In the genomic region with DNA sequence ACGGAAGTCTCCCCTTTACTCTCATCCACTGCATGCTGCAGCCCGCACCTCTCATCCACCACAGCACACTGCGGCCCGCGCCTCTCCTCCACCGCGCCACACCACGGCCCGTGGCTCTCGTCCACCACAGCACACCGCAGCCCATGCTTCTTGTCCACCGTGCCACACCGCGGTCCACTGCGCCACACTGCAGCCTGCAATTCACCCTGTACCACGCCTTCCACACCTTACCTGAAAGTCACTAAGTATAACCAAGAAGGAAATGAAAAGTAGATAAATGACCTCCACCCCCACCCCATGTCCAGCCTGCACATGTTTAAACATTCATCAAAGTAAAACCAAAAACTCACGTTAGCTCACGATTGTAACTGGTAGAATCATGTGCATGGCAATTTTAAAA, we compare ENCODE assay signal across 12 cellular contexts.
A peak's percentile ranks its signal among the peaks of the same experiment; 100 is the strongest.
DNase-seq lines count a peak whose midpoint lies in the region; ATAC-seq and TF ChIP-seq lines count a peak whose summit lies in the region.
"Had no signal": no experiment of that assay in that cellular context is flagged by ENCODE, and none has a peak within 500 bp of the region (broad histone marks: within the 10 kb centered on the region; RNA-seq: fewer than 3 reads in every experiment).

No MANE protein-coding gene starts in this region.

- H3K4me1 ChIP-seq in BLaER1 treated with 17β-estradiol and CSF1 and Interleukin-3, amounts not matched to agents 10 nM and 100 nM, result peaks cover 5 to 73% (median 43%) of the 10 kb centered on the region in 10 experiments; a peak in 18 of 20 replicates
- H3K4me1 ChIP-seq in muscle layer of colon (ENCODE audit: insufficient read depth, low read length), result peaks cover 64% of the 10 kb centered on the region
- H3K4me1 ChIP-seq in suprapubic skin, result peaks cover 21% of the 10 kb centered on the region

- CTCF ChIA-PET in activated B cell treated with CpG ODN at 0.5 μM for 24 hours (lab: Charles Lee), result no interaction called here

- H3K9me3 ChIP-seq in BLaER1 treated with 17β-estradiol and CSF1 and Interleukin-3, amounts not matched to agents 10 nM and 100 nM (replicated peaks in 1 of 11), result no peaks in the 10 kb centered on the region
- H3K9me3 ChIP-seq in muscle layer of colon (ENCODE audit: low read length) (no peaks in the 10 kb centered on the region), suprapubic skin (no peaks in the 10 kb centered on the region)

- H3K27ac Mint-ChIP-seq in activated B cell treated with CpG ODN at 0.5 μM for 24 hours, result no peak overlapping the region

- TF ChIP-seq CTCF in activated B cell treated with CpG ODN at 0.5 μM for 24 hours (IDR thresholded peaks at IDR 0.05) (no peak), suprapubic skin (IDR thresholded peaks at IDR 0.05) (no peak)

- TF ChIP-seq POLR2A in suprapubic skin (IDR thresholded peaks at IDR 0.05), result no peak

- intact Hi-C loops in activated B cell treated with CpG ODN at 0.5 μM for 24 hours (cut with micrococcal nuclease), result loop anchor here (5.0 to 10.0 kb wide), 2 partner anchors 301 to 474 kb away; a partner anchor contains a TSS

- H3K9me3 Mint-ChIP-seq in activated B cell treated with CpG ODN at 0.5 μM for 24 hours, result no peaks in the 10 kb centered on the region

- DNase-seq in activated B cell treated with CpG ODN at 0.5 μM for 24 hours, result no peak
- DNase-seq in AG08396 (ENCODE audit: low spot score), result no peak
- no peak for DNase-seq in suprapubic skin (ENCODE audit: low spot score in 2 of 2)
- no peak for DNase-seq in H7
- no peak for DNase-seq in DMS 273 (lab: John Stamatoyannopoulos, UW; ENCODE audit: unreplicated experiment)
- DNase-seq: activated CD4-positive, alpha-beta T cell treated with anti-CD3 and anti-CD28 coated beads for 48 hours; GOT3; kidney glomerular epithelial cell had no signal

- H3K4me3 Mint-ChIP-seq in activated B cell treated with CpG ODN at 0.5 μM for 24 hours, result peak overlapping the region; percentile 62

- peaks cover 18% of the 10 kb centered on the region for H3K27me3 Mint-ChIP-seq in activated B cell treated with CpG ODN at 0.5 μM for 24 hours

- peaks cover 13% of the 10 kb centered on the region for H3K4me1 Mint-ChIP-seq in activated B cell treated with CpG ODN at 0.5 μM for 24 hours

- WGBS in suprapubic skin, result 89% methylated on average over 18 of the region's 18 CpGs

- POLR2A ChIA-PET in activated B cell treated with CpG ODN at 0.5 μM for 24 hours (lab: Charles Lee), result interaction anchor here (0.7 kb wide), 1 partner anchor 534 kb away, joined by 5 read pairs; no protein-coding TSS in a partner anchor

- H3K4me3 ChIP-seq in BLaER1 treated with 17β-estradiol and CSF1 and Interleukin-3, amounts not matched to agents 10 nM and 100 nM, result no peak overlapping the region
- H3K4me3 ChIP-seq in muscle layer of colon (ENCODE audit: low read depth in 1 of 2, low read length in 2 of 2) (peak overlapping the region in 1 of 2 donors; percentile 33), suprapubic skin (no peak overlapping the region), H7 (ENCODE audit: insufficient read depth, low read depth, low read length) (no peak overlapping the region)
- H3K4me3 ChIP-seq: SK-N-MC had no signal

- H3K4me2 ChIP-seq in BLaER1 treated with 17β-estradiol and CSF1 and Interleukin-3, amounts not matched to agents 10 nM and 100 nM, result peak overlapping the region in 6 of 11 experiments; percentile 32 to 86 (median 74); a peak in 10 of 22 replicates

- no peak overlapping the region for H3K27ac ChIP-seq in BLaER1 treated with 17β-estradiol and CSF1 and Interleukin-3, amounts not matched to agents 10 nM and 100 nM
- peak overlapping the region; percentile 74 for H3K27ac ChIP-seq in muscle layer of colon (ENCODE audit: low read depth, low read length)
- no peak overlapping the region for H3K27ac ChIP-seq in suprapubic skin
- H3K27ac ChIP-seq: SK-N-MC had no signal

- TF ChIP-seq EP300 in suprapubic skin (IDR thresholded peaks at IDR 0.05), result no peak

- no peak overlapping the region for H3K9ac ChIP-seq in BLaER1 treated with 17β-estradiol and CSF1 and Interleukin-3, amounts not matched to agents 10 nM and 100 nM
- peak overlapping the region; percentile 44 for H3K9ac ChIP-seq in muscle layer of colon (ENCODE audit: low read length)

- H3K27me3 ChIP-seq in BLaER1 treated with 17β-estradiol and CSF1 and Interleukin-3, amounts not matched to agents 10 nM and 100 nM, result peaks cover 0 to 54% (median 22%) of the 10 kb centered on the region in 11 experiments; a peak in 16 of 22 replicates
- H3K27me3 ChIP-seq in muscle layer of colon (ENCODE audit: control insufficient read depth in 1 of 2, insufficient read depth in 2 of 2, low read length in 2 of 2), result no peaks in the 10 kb centered on the region
- no peaks in the 10 kb centered on the region for H3K27me3 ChIP-seq in suprapubic skin
- peaks cover 19% of the 10 kb centered on the region for H3K27me3 ChIP-seq in H7 (ENCODE audit: control insufficient read depth, insufficient read depth, low read length)

- no peaks in the 10 kb centered on the region for H3K36me3 Mint-ChIP-seq in activated B cell treated with CpG ODN at 0.5 μM for 24 hours (ENCODE audit: low read depth)

- H4K20me1 ChIP-seq in BLaER1 treated with 17β-estradiol and CSF1 and Interleukin-3, amounts not matched to agents 10 nM and 100 nM, result peaks cover 0 to 94% (median 70%) of the 10 kb centered on the region in 11 experiments; a peak in 17 of 22 replicates

- peaks cover 0 to 7% (median 0%) of the 10 kb centered on the region in 11 experiments; a peak in 1 of 22 replicates for H3K36me3 ChIP-seq in BLaER1 treated with 17β-estradiol and CSF1 and Interleukin-3, amounts not matched to agents 10 nM and 100 nM
- H3K36me3 ChIP-seq in muscle layer of colon (ENCODE audit: insufficient read depth, low read length) (no peaks in the 10 kb centered on the region), suprapubic skin (no peaks in the 10 kb centered on the region), H7 (replicated peaks; ENCODE audit: control insufficient read depth, insufficient read depth, low read length) (no peaks in the 10 kb centered on the region)

- peak; percentile 64 for ATAC-seq in GM19463 (IDR thresholded peaks at IDR 0.05; ENCODE audit: unreplicated experiment)
- ATAC-seq in activated B cell treated with CpG ODN at 0.5 μM for 24 hours (ENCODE audit: low read depth), result no peak
